ENCODE assay signal across 8 cellular contexts in the genomic region with DNA sequence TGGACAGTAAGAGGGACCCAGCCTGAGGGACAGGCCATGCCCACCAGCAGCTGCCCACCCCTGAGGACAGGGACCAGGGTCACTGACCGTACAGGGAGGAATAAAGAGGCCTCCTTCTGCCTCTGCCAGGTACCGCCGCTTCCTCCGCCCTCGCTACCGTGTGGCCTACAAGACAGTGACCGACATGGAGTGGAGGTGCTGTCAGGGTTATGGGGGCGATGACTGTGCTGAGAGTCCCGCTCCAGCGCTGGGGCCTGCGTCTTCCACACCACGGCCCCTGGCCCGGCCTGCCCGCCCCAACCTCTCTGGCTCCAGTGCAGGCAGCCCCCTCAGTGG. TPM values are rescaled to one million over a fixed set of nuclear protein-coding genes. Genes with fewer than 3 reads are reported as not detected.
DNase-seq lines count a peak whose midpoint lies in the region; ATAC-seq and TF ChIP-seq lines count a peak whose summit lies in the region.

No MANE protein-coding gene starts in this region.

- peak overlapping the region; percentile 86 for H3K4me3 Mint-ChIP-seq in T-helper 2 cell treated with Interferon-gamma antibody and Interleukin-4, amounts not matched to agents 5 μg/mL and 100 μg/mL, for 36 hours

- H3K27ac ChIP-seq in lower lobe of right lung = peak overlapping the region; percentile 20
- peak overlapping the region; percentile 76 for H3K27ac ChIP-seq in subcutaneous abdominal adipose tissue (ENCODE audit: low read depth, low read length)

- H3K9ac ChIP-seq in adipocyte (ENCODE audit: low read length) (peak overlapping the region; percentile 94), subcutaneous abdominal adipose tissue (ENCODE audit: low read length in 5 of 5) (peak overlapping the region in 1 of 5 donors; percentile 9)

- peaks cover 2% of the 10 kb centered on the region for H3K36me3 Mint-ChIP-seq in T-helper 2 cell treated with Interferon-gamma antibody and Interleukin-4, amounts not matched to agents 5 μg/mL and 100 μg/mL, for 36 hours (ENCODE audit: low read depth)

- intact Hi-C loops in lower lobe of right lung (cut with DNase I) = no loop called here

- ATAC-seq in lower lobe of right lung = no peak

- H3K9me3 Mint-ChIP-seq in T-helper 2 cell treated with Interferon-gamma antibody and Interleukin-4, amounts not matched to agents 5 μg/mL and 100 μg/mL, for 36 hours = no peaks in the 10 kb centered on the region

- H3K4me3 ChIP-seq in adipocyte (ENCODE audit: low read length) = peak overlapping the region; percentile 91
- H3K4me3 ChIP-seq in lower lobe of right lung = peak overlapping the region; percentile 55
- no peak overlapping the region for H3K4me3 ChIP-seq in subcutaneous abdominal adipose tissue (ENCODE audit: low read depth in 1 of 5, low read length in 5 of 5)

- H3K4me1 ChIP-seq in adipocyte (ENCODE audit: control insufficient read depth, insufficient read depth, low read length) (peaks cover 37% of the 10 kb centered on the region), lower lobe of right lung (peaks cover 44% of the 10 kb centered on the region), subcutaneous abdominal adipose tissue (ENCODE audit: control insufficient read depth in 5 of 5, insufficient read depth in 5 of 5, low read length in 5 of 5) (peaks cover 2 to 63% (median 51%) of the 10 kb centered on the region in 5 donors)

- H3K36me3 ChIP-seq in adipocyte (ENCODE audit: control insufficient read depth, insufficient read depth, low read length, severe bottlenecking) (peaks cover 10% of the 10 kb centered on the region), lower lobe of right lung (no peaks in the 10 kb centered on the region), subcutaneous abdominal adipose tissue (ENCODE audit: control insufficient read depth in 5 of 5, insufficient read depth in 5 of 5, low read length in 5 of 5) (no peaks in the 10 kb centered on the region)

- no peak for TF ChIP-seq CTCF in lower lobe of right lung (IDR thresholded peaks at IDR 0.05)

- no peaks in the 10 kb centered on the region for H3K9me3 ChIP-seq in adipocyte (ENCODE audit: control insufficient read depth, low read length)
- H3K9me3 ChIP-seq in lower lobe of right lung = no peaks in the 10 kb centered on the region
- H3K9me3 ChIP-seq in subcutaneous abdominal adipose tissue (ENCODE audit: control insufficient read depth in 5 of 5, low read length in 5 of 5) = no peaks in the 10 kb centered on the region

- no peaks in the 10 kb centered on the region for H3K27me3 ChIP-seq in adipocyte (replicated peaks; ENCODE audit: control insufficient read depth, insufficient read depth, low read length)
- no peaks in the 10 kb centered on the region for H3K27me3 ChIP-seq in lower lobe of right lung (ENCODE audit: low read depth)
- H3K27me3 ChIP-seq in subcutaneous abdominal adipose tissue (ENCODE audit: control insufficient read depth in 5 of 5, insufficient read depth in 4 of 5, low read length in 5 of 5) = no peaks in the 10 kb centered on the region

- H3K27me3 Mint-ChIP-seq in T-helper 2 cell treated with Interferon-gamma antibody and Interleukin-4, amounts not matched to agents 5 μg/mL and 100 μg/mL, for 36 hours (ENCODE audit: low read depth) = peaks cover 2% of the 10 kb centered on the region

- peaks cover 45% of the 10 kb centered on the region for H3K4me1 Mint-ChIP-seq in T-helper 2 cell treated with Interferon-gamma antibody and Interleukin-4, amounts not matched to agents 5 μg/mL and 100 μg/mL, for 36 hours (ENCODE audit: low read depth)

- H3K27ac Mint-ChIP-seq in T-helper 2 cell treated with Interferon-gamma antibody and Interleukin-4, amounts not matched to agents 5 μg/mL and 100 μg/mL, for 36 hours = peak overlapping the region; percentile 98

- no peak for DNase-seq in T-helper 2 cell treated with Interferon-gamma antibody and Interleukin-4, amounts not matched to agents 5 μg/mL and 100 μg/mL, for 36 hours (ENCODE audit: low spot score)
- DNase-seq in T-helper 2 cell (no peak), adipocyte (ENCODE audit: low read depth) (no peak), lower lobe of right lung (no peak), Kasumi-1 (lab: John Stamatoyannopoulos, UW) (no peak), NK-92 (lab: John Stamatoyannopoulos, UW; ENCODE audit: unreplicated experiment) (no peak)
- DNase-seq in stimulated activated CD4-positive, alpha-beta T cell treated with anti-CD3 and anti-CD28 coated beads, Interleukin-4, amount 100 ng/mL, for 24 hours = no peak

RNA-seq across cellular contexts. Expression of a gene that starts 2.2 kb away (rescaled TPM):
- total RNA-seq in lower lobe of right lung = 56.3 TPM

RNA-seq across cellular contexts. Expression of a gene that starts 6.0 kb away (rescaled TPM):
- 5.1 TPM for total RNA-seq in lower lobe of right lung

RNA-seq across cellular contexts. Expression of a gene that starts 9.1 kb away (rescaled TPM):
- total RNA-seq in lower lobe of right lung = 243 TPM

RNA-seq across cellular contexts. Expression of a gene that starts 29.1 kb away (rescaled TPM):
- total RNA-seq in lower lobe of right lung = 18.9 TPM

RNA-seq across cellular contexts. Expression of a gene that starts 38.4 kb away (rescaled TPM):
- total RNA-seq in lower lobe of right lung = 0.74 TPM

Comparison
In these comparisons a context has a peak if more than half of its experiments do, and no peak if none do; other contexts are left out.
1. H3K4me3 ChIP-seq: peak in adipocyte (single experiment) and lower lobe of right lung (single experiment); none in subcutaneous abdominal adipose tissue (0 of 5).